In the genomic region with DNA sequence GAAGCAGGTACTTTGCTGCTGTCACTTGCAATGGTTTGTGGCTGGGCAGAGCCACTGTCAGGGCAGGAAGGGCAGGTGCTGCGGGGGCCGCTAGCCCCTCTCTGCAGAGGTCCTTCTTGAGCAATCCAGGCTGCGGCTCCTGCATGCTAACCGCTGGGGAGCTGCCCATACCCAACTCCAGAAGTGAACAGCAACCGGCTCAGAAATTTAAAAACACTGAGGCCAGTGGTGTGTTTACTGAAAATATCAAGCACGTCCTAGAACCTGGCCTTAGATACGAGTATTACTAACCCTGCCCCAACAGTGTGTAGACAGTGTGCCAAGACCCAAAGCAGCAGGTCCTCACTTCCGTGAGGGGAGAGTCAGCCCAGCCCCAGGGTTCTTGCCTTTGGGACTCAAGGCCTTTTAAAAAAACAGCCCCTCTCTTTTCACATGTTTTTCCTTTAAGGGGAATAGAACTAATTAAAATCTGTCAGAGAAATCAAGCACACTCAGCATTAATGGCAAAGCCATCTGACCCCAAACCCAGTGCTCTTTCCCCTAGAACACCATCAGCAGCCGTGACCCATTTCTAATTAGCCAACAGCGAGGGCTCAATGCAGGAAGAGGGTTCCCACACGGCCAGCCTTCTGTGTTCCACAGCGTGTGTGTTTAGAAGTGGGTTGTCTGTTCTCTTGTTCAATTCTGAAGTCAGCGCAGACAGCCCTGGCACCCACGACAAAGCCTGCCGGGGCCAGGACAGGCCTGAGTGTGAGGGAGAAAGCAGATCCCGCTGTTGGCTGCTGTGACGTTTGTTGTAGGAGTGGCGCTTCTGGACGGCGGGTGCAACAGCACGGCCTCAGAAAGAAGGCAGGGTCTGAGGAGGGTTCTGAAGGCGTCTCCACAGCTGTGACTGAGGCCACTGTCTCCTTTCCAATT, we compare ENCODE assay signal across 10 cellular contexts.
A peak's percentile ranks its signal among the peaks of the same experiment; 100 is the strongest.
DNase-seq lines count a peak whose midpoint lies in the region; ATAC-seq and TF ChIP-seq lines count a peak whose summit lies in the region.
"Had no signal": no experiment of that assay in that cellular context is flagged by ENCODE, and none has a peak within 500 bp of the region (broad histone marks: within the 10 kb centered on the region; RNA-seq: fewer than 3 reads in every experiment).

No MANE protein-coding gene starts in this region.

- peaks cover 0 to 3% of the 10 kb centered on the region in 2 donors for H3K4me1 Mint-ChIP-seq in stimulated activated naive B cell treated with anti-CD40 and anti-IgM and Interleukin-4, amounts not matched to agents 10 μg/mL and 1 μg/mL and 100 μg/mL, for 72 hours
- peaks cover 11% of the 10 kb centered on the region for H3K4me1 Mint-ChIP-seq in glutamatergic neuron (ENCODE audit: low read depth, unreplicated experiment)

- no peaks in the 10 kb centered on the region for H3K36me3 Mint-ChIP-seq in stimulated activated naive B cell treated with anti-CD40 and anti-IgM and Interleukin-4, amounts not matched to agents 10 μg/mL and 1 μg/mL and 100 μg/mL, for 72 hours
- peaks cover 4% of the 10 kb centered on the region for H3K36me3 Mint-ChIP-seq in glutamatergic neuron (ENCODE audit: unreplicated experiment)

- H3K27ac Mint-ChIP-seq in stimulated activated naive B cell treated with anti-CD40 and anti-IgM and Interleukin-4, amounts not matched to agents 10 μg/mL and 1 μg/mL and 100 μg/mL, for 72 hours = no peak overlapping the region
- H3K27ac Mint-ChIP-seq in glutamatergic neuron (ENCODE audit: unreplicated experiment) = no peak overlapping the region
- H3K27ac Mint-ChIP-seq: progenitor cell of endocrine pancreas had no signal

- no peaks in the 10 kb centered on the region for H3K27me3 Mint-ChIP-seq in stimulated activated naive B cell treated with anti-CD40 and anti-IgM and Interleukin-4, amounts not matched to agents 10 μg/mL and 1 μg/mL and 100 μg/mL, for 72 hours
- H3K27me3 Mint-ChIP-seq in glutamatergic neuron (ENCODE audit: unreplicated experiment) = peaks cover 2% of the 10 kb centered on the region

- no peak for TF ChIP-seq CTCF in glutamatergic neuron (IDR thresholded peaks at IDR 0.05; ENCODE audit: partially characterized antibody, unreplicated experiment)

- in situ Hi-C loops in SK-MEL-5 (cut with HindIII; ENCODE audit: low pct_unique_long_range_greater_than_20kb, low sequenced_read_pairs) = no loop called here

- DNase-seq in SK-MEL-5 (ENCODE audit: low read depth, low spot score) (peak; percentile 22), ecto neural progenitor cell (ENCODE audit: low spot score) (peak; percentile 44), midbrain (lab: John Stamatoyannopoulos, UW) (peak; percentile 13), substantia nigra (lab: John Stamatoyannopoulos, UW) (peak in 30 of 49 donors; percentile 4 to 54 (median 24)), NCI-H1694 treated with DMSO at 0.1 percent for 48 hours (lab: John Stamatoyannopoulos, UW) (no peak), glutamatergic neuron (no peak)
- DNase-seq in stimulated activated naive B cell treated with anti-CD40 and anti-IgM and Interleukin-4, amounts not matched to agents 10 μg/mL and 1 μg/mL and 100 μg/mL, for 72 hours = no peak
- DNase-seq: NCI-H2029 treated with DMSO at 0.1 percent for 48 hours had no signal

- no peak overlapping the region for H3K27ac ChIP-seq in substantia nigra (ENCODE audit: low read depth, low read length, poor library complexity, severe bottlenecking)

- H3K9me3 Mint-ChIP-seq in stimulated activated naive B cell treated with anti-CD40 and anti-IgM and Interleukin-4, amounts not matched to agents 10 μg/mL and 1 μg/mL and 100 μg/mL, for 72 hours = no peaks in the 10 kb centered on the region
- peaks cover 2% of the 10 kb centered on the region for H3K9me3 Mint-ChIP-seq in glutamatergic neuron (ENCODE audit: unreplicated experiment)

- H3K4me3 Mint-ChIP-seq in stimulated activated naive B cell treated with anti-CD40 and anti-IgM and Interleukin-4, amounts not matched to agents 10 μg/mL and 1 μg/mL and 100 μg/mL, for 72 hours = no peak overlapping the region
- H3K4me3 Mint-ChIP-seq in glutamatergic neuron (ENCODE audit: unreplicated experiment) = no peak overlapping the region

- ATAC-seq in HG03571 (IDR thresholded peaks at IDR 0.05; ENCODE audit: unreplicated experiment) = no peak
- ATAC-seq in stimulated activated naive B cell treated with anti-CD40 and anti-IgM and Interleukin-4, amounts not matched to agents 10 μg/mL and 1 μg/mL and 100 μg/mL, for 72 hours (replicated peaks) = no peak

Comparison
In these comparisons a context has a peak if more than half of its experiments do, and no peak if none do; other contexts are left out.
1. DNase-seq: peak in SK-MEL-5 (single experiment), ecto neural progenitor cell (single experiment), midbrain (single experiment) and substantia nigra (30 of 49); none in NCI-H1694 treated with DMSO at 0.1 percent for 48 hours (single experiment), stimulated activated naive B cell treated with anti-CD40 and anti-IgM and Interleukin-4, amounts not matched to agents 10 μg/mL and 1 μg/mL and 100 μg/mL, for 72 hours (single experiment) and glutamatergic neuron (single experiment).